In genomic region chr16:9091867-9092281, GRCh38 we compare ENCODE assay signal across 1 cellular context.
TF ChIP-seq lines count a peak whose summit lies in the region.

No MANE protein-coding gene starts in this region.

TF ChIP-seq in K562, 482 proteins besides CTCF, POLR2A, EP300 and RAD21 (continued from another document):
- TF ChIP-seq UBTF (IDR thresholded peaks at IDR 0.05; ENCODE audit: borderline replicate concordance in 1 of 2, low read depth in 2 of 2, low read length in 2 of 2) (0 out of 4 replicates have a peak, but pooled peaks of 1 of the 2 experiments have one; percentile 11), ZNF707 (CRISPR knock-in tag; conservative IDR thresholded peaks at IDR 0.05) (no peak), NONO (IDR thresholded peaks at IDR 0.05; ENCODE audit: low read depth in 2 of 2, low read length in 1 of 2) (peak in 1 of 2 experiments; percentile 0; a peak in 1 of 4 replicates), POLR3A (IDR thresholded peaks at IDR 0.05; ENCODE audit: borderline replicate concordance, extremely low read depth, insufficient read depth, insufficient read length) (no peak), RUNX1 (IDR thresholded peaks at IDR 0.05; ENCODE audit: low read depth) (no peak), NR3C1 (CRISPR knock-in tag; IDR thresholded peaks at IDR 0.05) (peak; percentile 83; the same call in 1 of the 2 replicates), ETS1 (conservative IDR thresholded peaks at IDR 0.05; ENCODE audit: control insufficient read depth, low read depth, low read length) (0 out of 2 replicates have a peak, but pooled peaks have one; percentile 7), SAP30 (IDR thresholded peaks at IDR 0.05; ENCODE audit: borderline replicate concordance, insufficient read depth, low read depth, low read length, poor library complexity, severe bottlenecking) (peak; percentile 0), ZKSCAN1 (IDR thresholded peaks at IDR 0.05; ENCODE audit: low read depth, low read length) (no peak), PHB (CRISPR knock-in tag; IDR thresholded peaks at IDR 0.05) (0 out of 2 replicates have a peak, but pooled peaks have one; percentile 73), SIN3A (IDR thresholded peaks at IDR 0.05; ENCODE audit: borderline replicate concordance in 2 of 2, control insufficient read depth in 1 of 2, low read depth in 2 of 2, low read length in 2 of 2) (peak; percentile 24 to 64; a peak in 2 of 4 replicates), POLR2AphosphoS5 (IDR thresholded peaks at IDR 0.05; ENCODE audit: control insufficient read depth, insufficient read depth, low read depth, low read length) (no peak), POU5F1 (IDR thresholded peaks at IDR 0.05; ENCODE audit: borderline replicate concordance, low read depth, low read length, partially characterized antibody) (no peak), ZBTB1 (CRISPR knock-in tag; IDR thresholded peaks at IDR 0.05; ENCODE audit: borderline replicate concordance, low read depth) (0 out of 2 replicates have a peak, but pooled peaks have one; percentile 23), ZNF274 (IDR thresholded peaks at IDR 0.05; ENCODE audit: borderline replicate concordance, low read depth, low read length) (no peak), ZNF263 (CRISPR knock-in tag; IDR thresholded peaks at IDR 0.05; ENCODE audit: borderline replicate concordance) (peak; percentile 97), VEZF1 (CRISPR knock-in tag; IDR thresholded peaks at IDR 0.05) (no peak), PHF8 (IDR thresholded peaks at IDR 0.05; ENCODE audit: borderline replicate concordance, low read length) (peak; percentile 45; the same call in 1 of the 2 replicates), ZFX (CRISPR knock-in tag; IDR thresholded peaks at IDR 0.05) (peak; percentile 81), RBBP5 (IDR thresholded peaks at IDR 0.05; ENCODE audit: borderline replicate concordance, insufficient read depth, low read length, poor library complexity, severe bottlenecking) (peak; percentile 69), KDM5B (IDR thresholded peaks at IDR 0.05; ENCODE audit: insufficient replicate concordance, low read depth, low read length) (peak; percentile 10), MEF2A (IDR thresholded peaks at IDR 0.05; ENCODE audit: control insufficient read depth, low read depth, low read length) (no peak), FIP1L1 (IDR thresholded peaks at IDR 0.05; ENCODE audit: low read depth, low read length, poor library complexity, severe bottlenecking) (peak; percentile 84), MCM2 (IDR thresholded peaks at IDR 0.05; ENCODE audit: low read depth) (no peak), THAP12 (CRISPR knock-in tag; IDR thresholded peaks at IDR 0.05) (0 out of 2 replicates have a peak, but pooled peaks have one; percentile 13), SRSF3 (IDR thresholded peaks at IDR 0.05; ENCODE audit: insufficient read depth, low read length) (no peak), BDP1 (IDR thresholded peaks at IDR 0.05; ENCODE audit: insufficient read depth, insufficient read length) (no peak), JUN (IDR thresholded peaks at IDR 0.05; ENCODE audit: borderline replicate concordance, low read depth, low read length) (no peak), JUN (CRISPR knock-in tag; IDR thresholded peaks at IDR 0.05; ENCODE audit: borderline replicate concordance) (peak; percentile 9; the same call in 1 of the 2 replicates), TOE1 (IDR thresholded peaks at IDR 0.05; ENCODE audit: borderline replicate concordance) (no peak), TOE1 (CRISPR knock-in tag; IDR thresholded peaks at IDR 0.05; ENCODE audit: borderline replicate concordance, low read depth) (0 out of 2 replicates have a peak, but pooled peaks have one; percentile 37), REST (CRISPR knock-in tag; IDR thresholded peaks at IDR 0.05; ENCODE audit: low read depth) (0 out of 2 replicates have a peak, but pooled peaks have one; percentile 50), FOXM1 (IDR thresholded peaks at IDR 0.05; ENCODE audit: low read depth) (no peak), FOXM1 (CRISPR knock-in tag; IDR thresholded peaks at IDR 0.05; ENCODE audit: low read depth) (0 out of 2 replicates have a peak, but pooled peaks have one; percentile 44), POLR2G (IDR thresholded peaks at IDR 0.05; ENCODE audit: low read depth, low read length) (peak; percentile 87), MLLT1 (IDR thresholded peaks at IDR 0.05) (peak in 1 of 2 experiments; percentile 41; a peak in 1 of 4 replicates), YBX1 (IDR thresholded peaks at IDR 0.05) (no peak), ZNF431 (CRISPR knock-in tag; IDR thresholded peaks at IDR 0.05) (0 out of 2 replicates have a peak, but pooled peaks have one; percentile 6)
